1 cellular context compared by ENCODE assay signal in genomic region chr2:70091364-70091763, GRCh38.
A peak's percentile ranks its signal among the peaks of the same experiment; 100 is the strongest.
TF ChIP-seq lines count a peak whose summit lies in the region.

No MANE protein-coding gene starts in this region.

TF ChIP-seq in HepG2, 621 proteins besides CTCF, POLR2A, EP300 and RAD21:
- TF ChIP-seq JUNB (CRISPR knock-in tag; IDR thresholded peaks at IDR 0.05; ENCODE audit: borderline replicate concordance): 0 out of 2 replicates have a peak, but pooled peaks have one; percentile 41
- TF ChIP-seq SP2 (CRISPR knock-in tag; IDR thresholded peaks at IDR 0.05): no peak
- peak; percentile 49; the same call in 1 of the 2 replicates for TF ChIP-seq RBFOX2 (IDR thresholded peaks at IDR 0.05; ENCODE audit: low read depth, low read length)
